ENCODE assay signal across 31 cellular contexts in the genomic region with DNA sequence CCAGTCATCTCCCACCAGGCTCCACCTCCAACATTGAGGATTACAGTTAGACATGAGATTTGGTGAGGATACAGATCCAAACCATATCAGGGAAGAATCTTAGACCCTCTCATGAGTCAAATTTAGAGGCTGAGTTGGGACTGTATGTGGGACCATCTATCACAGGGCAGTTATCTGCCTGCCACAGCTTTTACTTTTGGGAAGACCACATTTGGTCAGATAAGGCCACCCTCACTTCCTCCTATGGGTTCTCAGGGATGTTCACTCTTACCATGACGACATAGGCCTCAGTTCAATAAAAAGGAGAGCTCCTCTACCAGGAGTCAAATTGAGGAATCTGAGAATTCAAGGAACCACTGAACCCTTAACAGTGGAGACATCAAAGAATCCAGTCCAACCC. TPM values are rescaled to one million over a fixed set of nuclear protein-coding genes. Genes with fewer than 3 reads are reported as not detected.
"Had no signal": no experiment of that assay in that cellular context is flagged by ENCODE, and none has a peak within 500 bp of the region (broad histone marks: within the 10 kb centered on the region; RNA-seq: fewer than 3 reads in every experiment).

No MANE protein-coding gene starts in this region.

- H3K27me3 ChIP-seq: esophagus squamous epithelium, ovary, sigmoid colon, testis, tibial artery had no signal

- H3K36me3 ChIP-seq: esophagus squamous epithelium, ovary, sigmoid colon, tibial artery had no signal

- H3K27ac Mint-ChIP-seq: memory B cell; natural killer cell; stimulated activated memory B cell treated with anti-CD40 and anti-IgM and Interleukin-4, amounts not matched to agents 10 μg/mL and 1 μg/mL and 100 μg/mL, for 72 hours; type B pancreatic cell had no signal

- H3K4me1 ChIP-seq: esophagus squamous epithelium, psoas muscle, sigmoid colon, testis, tibial artery had no signal

- ATAC-seq: left lobe of liver; natural killer cell; psoas muscle; right cardiac atrium; stimulated activated memory B cell treated with anti-CD40 and anti-IgM and Interleukin-4, amounts not matched to agents 10 μg/mL and 1 μg/mL and 100 μg/mL, for 72 hours; stimulated activated naive CD8-positive, alpha-beta T cell treated with anti-CD3 and anti-CD28 coated beads, Interleukin-15, Interleukin-2, amounts not matched to agents 100 U/mL and 50 U/mL, for 24 hours had no signal

- H3K4me3 Mint-ChIP-seq: memory B cell; natural killer cell; stimulated activated memory B cell treated with anti-CD40 and anti-IgM and Interleukin-4, amounts not matched to agents 10 μg/mL and 1 μg/mL and 100 μg/mL, for 72 hours; type B pancreatic cell had no signal

- FAIRE-seq: endothelial cell of umbilical vein, kidney, urothelium cell line had no signal

- H3K4me1 Mint-ChIP-seq: memory B cell; natural killer cell; stimulated activated memory B cell treated with anti-CD40 and anti-IgM and Interleukin-4, amounts not matched to agents 10 μg/mL and 1 μg/mL and 100 μg/mL, for 72 hours had no signal

- H3K9me3 ChIP-seq: esophagus squamous epithelium, ovary, psoas muscle, sigmoid colon, testis, tibial artery had no signal

- H3K9me3 Mint-ChIP-seq: memory B cell; natural killer cell; stimulated activated memory B cell treated with anti-CD40 and anti-IgM and Interleukin-4, amounts not matched to agents 10 μg/mL and 1 μg/mL and 100 μg/mL, for 72 hours; type B pancreatic cell had no signal

- DNase-seq: dermis blood vessel endothelial cell; effector memory CD4-positive, alpha-beta T cell; esophagus squamous epithelium; foreskin melanocyte; kidney; natural killer cell; occipital lobe; ovary; posterior cingulate gyrus; psoas muscle; right cardiac atrium; sigmoid colon; stimulated activated CD4-positive, alpha-beta T cell treated with anti-CD3 and anti-CD28 coated beads, Interleukin-2, amount 100 ng/mL, for 24 hours; stimulated activated CD4-positive, alpha-beta T cell treated with anti-CD3 and anti-CD28 coated beads, Interleukin-4, amount 100 ng/mL, for 24 hours; stimulated activated naive CD8-positive, alpha-beta T cell treated with anti-CD3 and anti-CD28 coated beads, Interleukin-15, Interleukin-2, amounts not matched to agents 100 U/mL and 50 U/mL, for 24 hours; substantia nigra; testis; tibial artery had no signal

- H3K27ac ChIP-seq: coronary artery, esophagus squamous epithelium, ovary, psoas muscle, sigmoid colon, testis, tibial artery had no signal

- H3K4me3 ChIP-seq: coronary artery, esophagus squamous epithelium, lung, ovary, psoas muscle, sigmoid colon, testis, tibial artery had no signal

- H3K36me3 Mint-ChIP-seq: memory B cell; natural killer cell; stimulated activated memory B cell treated with anti-CD40 and anti-IgM and Interleukin-4, amounts not matched to agents 10 μg/mL and 1 μg/mL and 100 μg/mL, for 72 hours had no signal

RNA-seq across cellular contexts. Expression of gene MAGEB2, which starts 2.1 kb away (rescaled TPM):
- total RNA-seq: dermis blood vessel endothelial cell, endothelial cell of umbilical vein, epithelial cell of proximal tubule, esophagus squamous epithelium, liver, lung, mononuclear cell, natural killer cell, occipital lobe, psoas muscle, renal cortical epithelial cell, right cardiac atrium, sigmoid colon, skeletal muscle tissue had no signal

RNA-seq across cellular contexts. Expression of gene MAGEB3, which starts 13.0 kb away (rescaled TPM):
- total RNA-seq: dermis blood vessel endothelial cell, endothelial cell of umbilical vein, epithelial cell of proximal tubule, esophagus squamous epithelium, kidney, left lobe of liver, liver, lung, mononuclear cell, natural killer cell, occipital lobe, ovary, psoas muscle, renal cortical epithelial cell, right cardiac atrium, sigmoid colon, skeletal muscle tissue had no signal

RNA-seq across cellular contexts. Expression of gene MAGEB4, which starts 24.3 kb away (rescaled TPM):
- total RNA-seq: dermis blood vessel endothelial cell, endothelial cell of umbilical vein, epithelial cell of proximal tubule, esophagus squamous epithelium, kidney, left lobe of liver, liver, lung, mononuclear cell, natural killer cell, occipital lobe, psoas muscle, renal cortical epithelial cell, right cardiac atrium, sigmoid colon, skeletal muscle tissue had no signal

RNA-seq across cellular contexts. Expression of gene MAGEB1, which starts 29.5 kb away (rescaled TPM):
- total RNA-seq: dermis blood vessel endothelial cell, endothelial cell of umbilical vein, epithelial cell of proximal tubule, esophagus squamous epithelium, kidney, left lobe of liver, liver, lung, mononuclear cell, natural killer cell, occipital lobe, ovary, psoas muscle, renal cortical epithelial cell, right cardiac atrium, sigmoid colon, skeletal muscle tissue had no signal
